In genomic region chr22:20131593-20131855, GRCh38 we compare ENCODE assay signal across 8 cellular contexts. TPM values are rescaled to one million over a fixed set of nuclear protein-coding genes. Genes with fewer than 3 reads are reported as not detected.
A peak's percentile ranks its signal among the peaks of the same experiment; 100 is the strongest.
DNase-seq lines count a peak whose midpoint lies in the region; ATAC-seq, FAIRE-seq and TF ChIP-seq lines count a peak whose summit lies in the region.

A gene with protein sequence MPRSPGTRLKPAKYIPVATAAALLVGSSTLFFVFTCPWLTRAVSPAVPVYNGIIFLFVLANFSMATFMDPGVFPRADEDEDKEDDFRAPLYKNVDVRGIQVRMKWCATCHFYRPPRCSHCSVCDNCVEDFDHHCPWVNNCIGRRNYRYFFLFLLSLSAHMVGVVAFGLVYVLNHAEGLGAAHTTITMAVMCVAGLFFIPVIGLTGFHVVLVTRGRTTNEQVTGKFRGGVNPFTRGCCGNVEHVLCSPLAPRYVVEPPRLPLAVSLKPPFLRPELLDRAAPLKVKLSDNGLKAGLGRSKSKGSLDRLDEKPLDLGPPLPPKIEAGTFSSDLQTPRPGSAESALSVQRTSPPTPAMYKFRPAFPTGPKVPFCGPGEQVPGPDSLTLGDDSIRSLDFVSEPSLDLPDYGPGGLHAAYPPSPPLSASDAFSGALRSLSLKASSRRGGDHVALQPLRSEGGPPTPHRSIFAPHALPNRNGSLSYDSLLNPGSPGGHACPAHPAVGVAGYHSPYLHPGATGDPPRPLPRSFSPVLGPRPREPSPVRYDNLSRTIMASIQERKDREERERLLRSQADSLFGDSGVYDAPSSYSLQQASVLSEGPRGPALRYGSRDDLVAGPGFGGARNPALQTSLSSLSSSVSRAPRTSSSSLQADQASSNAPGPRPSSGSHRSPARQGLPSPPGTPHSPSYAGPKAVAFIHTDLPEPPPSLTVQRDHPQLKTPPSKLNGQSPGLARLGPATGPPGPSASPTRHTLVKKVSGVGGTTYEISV (plus strand): TSS chr22:20131804. CDS start chr22:20131948, 144 bp downstream.

- intact Hi-C loops in CD14-positive monocyte (cut with micrococcal nuclease) (no loop called here), MCF 10A (cut with micrococcal nuclease) (no loop called here), kidney (cut with DNase I) (no loop called here)

- DNase-seq in CD14-positive monocyte (ENCODE audit: low spot score) (no peak), SK-MEL-5 (ENCODE audit: low read depth, low spot score) (peak; percentile 34), MCF 10A (ENCODE audit: unreplicated experiment) (no peak), kidney (no peak), cerebellar cortex (ENCODE audit: low spot score) (no peak), NK-92 (lab: John Stamatoyannopoulos, UW; ENCODE audit: unreplicated experiment) (no peak)
- DNase-seq in stimulated activated CD4-positive, alpha-beta T cell treated with anti-CD3 and anti-CD28 coated beads, TNF-alpha, amount 100 ng/mL, for 24 hours (ENCODE audit: low read depth in 3 of 3), result peak in 2 of 3 experiments; percentile 28 to 51

- POLR2A ChIA-PET in MCF 10A (lab: Yijun Ruan, JAX), result no interaction called here

- peaks cover 2 to 3% of the 10 kb centered on the region in 2 donors for H3K36me3 ChIP-seq in kidney (ENCODE audit: control insufficient read depth in 1 of 2, insufficient read depth in 2 of 2, low read length in 2 of 2)

- H3K27me3 Mint-ChIP-seq in CD14-positive monocyte (ENCODE audit: low read depth in 3 of 3), result no peaks in the 10 kb centered on the region
- H3K27me3 Mint-ChIP-seq in MCF 10A (ENCODE audit: insufficient read depth, unreplicated experiment), result no peaks in the 10 kb centered on the region

- H3K9me3 Mint-ChIP-seq in CD14-positive monocyte (no peaks in the 10 kb centered on the region), MCF 10A (ENCODE audit: unreplicated experiment) (no peaks in the 10 kb centered on the region)

- H3K9me3 ChIP-seq in kidney (ENCODE audit: control insufficient read depth in 1 of 2, low read length in 2 of 2), result no peaks in the 10 kb centered on the region

- H3K4me1 Mint-ChIP-seq in CD14-positive monocyte (peaks cover 21% of the 10 kb centered on the region), MCF 10A (ENCODE audit: insufficient read depth, unreplicated experiment) (no peaks in the 10 kb centered on the region)

- H3K4me3 Mint-ChIP-seq in CD14-positive monocyte (peak within 1 kb of the TSS; percentile 75 to 76), MCF 10A (ENCODE audit: unreplicated experiment) (peak within 1 kb of the TSS; percentile 71)

- BruUV-seq in MCF 10A (replicated peaks; lab: Mats Ljungman, UMichigan), result no TSS peak

- peak within 1 kb of the TSS in 1 of 7 donors; percentile 8 for H3K27ac Mint-ChIP-seq in CD14-positive monocyte
- H3K27ac Mint-ChIP-seq in MCF 10A (ENCODE audit: low read depth, unreplicated experiment), result peak within 1 kb of the TSS; percentile 61

- peaks cover 13 to 20% of the 10 kb centered on the region in 2 donors for H3K36me3 Mint-ChIP-seq in CD14-positive monocyte
- peaks cover 15% of the 10 kb centered on the region for H3K36me3 Mint-ChIP-seq in MCF 10A (ENCODE audit: insufficient read depth, unreplicated experiment)

- H3K27ac ChIP-seq in kidney (ENCODE audit: low read depth in 2 of 2, low read length in 2 of 2), result peak within 1 kb of the TSS; percentile 83 to 86

- TF ChIP-seq CTCF in CD14-positive monocyte (IDR thresholded peaks at IDR 0.05) (no peak), MCF 10A (IDR thresholded peaks at IDR 0.05; ENCODE audit: unreplicated experiment) (no peak), kidney (IDR thresholded peaks at IDR 0.05; ENCODE audit: borderline replicate concordance, extremely low read depth, insufficient read depth) (no peak)

- in situ Hi-C loops in SK-MEL-5 (cut with HindIII; ENCODE audit: low pct_unique_long_range_greater_than_20kb, low sequenced_read_pairs), result no loop called here

- peak; percentile 37 for ATAC-seq in GM21825 (IDR thresholded peaks at IDR 0.05; ENCODE audit: unreplicated experiment)

- H3K4me1 ChIP-seq in kidney (ENCODE audit: control insufficient read depth in 1 of 2, insufficient read depth in 1 of 2, low read depth in 1 of 2, low read length in 2 of 2), result peaks cover 7 to 41% of the 10 kb centered on the region in 2 donors

- H3K9ac ChIP-seq in kidney (ENCODE audit: low read length in 2 of 2), result peak within 1 kb of the TSS; percentile 80 to 85

- no peak for FAIRE-seq in kidney (lab: Jason Lieb, UNC)

- CTCF ChIA-PET in MCF 10A (lab: Yijun Ruan, JAX), result no interaction called here

- peak within 1 kb of the TSS; percentile 67 to 69 for H3K4me3 ChIP-seq in kidney (ENCODE audit: low read length in 2 of 2)

RNA-seq across cellular contexts. Expression of the gene that starts here (rescaled TPM):
- polyA plus RNA-seq in CD14-positive monocyte (1 to 10 TPM in 1 of 2 donors, under 1 TPM in 1; 0.73 to 1.1 TPM), kidney (ENCODE audit: insufficient read depth, low read depth, low replicate concordance) (18.8 TPM)
- 7.7 and 7.8 TPM in 2 replicates for total RNA-seq in SK-MEL-5 (2014; rRNA removed; shearing (Covaris generic))
- 51.7 and 64.8 TPM in 2 replicates for polyA plus RNA-seq in SK-MEL-5 (2015; cell fraction: cytosol; rRNA removed)
- 332 and 427 TPM in 2 replicates for polyA plus RNA-seq in SK-MEL-5 (2015; cell fraction: nucleus; rRNA removed)
- total RNA-seq in MCF 10A (2022) (43.6 and 44.8 TPM in 2 replicates), kidney (57.1 TPM)

Comparison
In these comparisons a context has a peak if more than half of its experiments do, and no peak if none do; other contexts are left out.
1. DNase-seq: peak in SK-MEL-5 (single experiment) and stimulated activated CD4-positive, alpha-beta T cell treated with anti-CD3 and anti-CD28 coated beads, TNF-alpha, amount 100 ng/mL, for 24 hours (2 of 3); none in CD14-positive monocyte (single experiment), MCF 10A (single experiment), kidney (single experiment), cerebellar cortex (single experiment) and NK-92 (single experiment).